15 cellular contexts compared by ENCODE assay signal in genomic region chr10:132559538-132559937, GRCh38. TPM values are rescaled to one million over a fixed set of nuclear protein-coding genes. Genes with fewer than 3 reads are reported as not detected.
DNase-seq lines count a peak whose midpoint lies in the region; ATAC-seq and TF ChIP-seq lines count a peak whose summit lies in the region.
"Had no signal": no experiment of that assay in that cellular context is flagged by ENCODE, and none has a peak within 500 bp of the region (broad histone marks: within the 10 kb centered on the region; RNA-seq: fewer than 3 reads in every experiment).

No MANE protein-coding gene starts in this region.

- peaks cover 88 to 98% (median 92%) of the 10 kb centered on the region in 11 experiments for H4K20me1 ChIP-seq in BLaER1 treated with 17β-estradiol and CSF1 and Interleukin-3, amounts not matched to agents 10 nM and 100 nM
- no peaks in the 10 kb centered on the region for H4K20me1 ChIP-seq in Karpas-422 (ENCODE audit: insufficient read depth, low read depth, low read length)

- no peak for ATAC-seq in HG03439 (IDR thresholded peaks at IDR 0.05; ENCODE audit: unreplicated experiment)
- ATAC-seq in activated CD4-positive, alpha-beta T cell treated with anti-CD3 and anti-CD28 coated beads for 36 hours = no peak
- ATAC-seq: Panc1 had no signal

- no peaks in the 10 kb centered on the region for H3K36me3 Mint-ChIP-seq in chondrocyte (ENCODE audit: low read depth)
- H3K36me3 Mint-ChIP-seq in activated CD4-positive, alpha-beta T cell treated with anti-CD3 and anti-CD28 coated beads for 36 hours (ENCODE audit: low read depth) = no peaks in the 10 kb centered on the region

- peaks cover 0 to 70% (median 5%) of the 10 kb centered on the region in 11 experiments; a peak in 11 of 22 replicates for H3K27me3 ChIP-seq in BLaER1 treated with 17β-estradiol and CSF1 and Interleukin-3, amounts not matched to agents 10 nM and 100 nM
- H3K27me3 ChIP-seq in Karpas-422 (ENCODE audit: low read length) (no peaks in the 10 kb centered on the region), neutrophil (no peaks in the 10 kb centered on the region)
- H3K27me3 ChIP-seq: SJCRH30 had no signal

- intact Hi-C loops in activated CD4-positive, alpha-beta T cell treated with anti-CD3 and anti-CD28 coated beads for 36 hours (cut with DNase I, micrococcal nuclease) = no loop called here

- H3K27ac ChIP-seq in BLaER1 treated with 17β-estradiol and CSF1 and Interleukin-3, amounts not matched to agents 10 nM and 100 nM = peak overlapping the region in 6 of 11 experiments; percentile 23 to 56 (median 36); a peak in 7 of 22 replicates
- H3K27ac ChIP-seq in Karpas-422 (ENCODE audit: low read length) (peak overlapping the region; percentile 89), neutrophil (peak overlapping the region; percentile 89)
- H3K27ac ChIP-seq: SJCRH30 had no signal

- POLR2A ChIA-PET in activated CD4-positive, alpha-beta T cell treated with anti-CD3 and anti-CD28 coated beads for 36 hours (lab: Charles Lee) = no interaction called here

- peaks cover 0 to 12% (median 0%) of the 10 kb centered on the region in 11 experiments; a peak in 2 of 22 replicates for H3K36me3 ChIP-seq in BLaER1 treated with 17β-estradiol and CSF1 and Interleukin-3, amounts not matched to agents 10 nM and 100 nM
- H3K36me3 ChIP-seq in Karpas-422 (ENCODE audit: insufficient read depth, low read length) (no peaks in the 10 kb centered on the region; the same call in 1 of the 2 replicates), neutrophil (no peaks in the 10 kb centered on the region)
- H3K36me3 ChIP-seq: SJCRH30 had no signal

- H3K4me2 ChIP-seq in BLaER1 treated with 17β-estradiol and CSF1 and Interleukin-3, amounts not matched to agents 10 nM and 100 nM = peak overlapping the region; percentile 75 to 98 (median 88); a peak in 20 of 22 replicates
- H3K4me2 ChIP-seq in Karpas-422 (ENCODE audit: low read depth, low read length, poor library complexity, severe bottlenecking) = peak overlapping the region; percentile 46

- no peak overlapping the region for H2AFZ ChIP-seq in Karpas-422 (ENCODE audit: low read length)

- CTCF ChIA-PET in activated CD4-positive, alpha-beta T cell treated with anti-CD3 and anti-CD28 coated beads for 36 hours (lab: Charles Lee) = interaction anchor here (0.7 to 1.2 kb wide), 4 partner anchors 8 to 108 kb away, joined by 3 to 4 read pairs (median 4); no protein-coding TSS in a partner anchor

- no peaks in the 10 kb centered on the region for H3K9me3 Mint-ChIP-seq in chondrocyte (ENCODE audit: low read depth)
- H3K9me3 Mint-ChIP-seq in activated CD4-positive, alpha-beta T cell treated with anti-CD3 and anti-CD28 coated beads for 36 hours (ENCODE audit: low read depth) = no peaks in the 10 kb centered on the region
- H3K9me3 Mint-ChIP-seq: CD8-positive, alpha-beta memory T cell had no signal

- H3K4me1 ChIP-seq in BLaER1 treated with 17β-estradiol and CSF1 and Interleukin-3, amounts not matched to agents 10 nM and 100 nM = peaks cover 63 to 100% (median 97%) of the 10 kb centered on the region in 10 experiments
- H3K4me1 ChIP-seq in Karpas-422 (ENCODE audit: low read length) (peaks cover 90% of the 10 kb centered on the region), neutrophil (ENCODE audit: control insufficient read depth in 1 of 2, insufficient read depth in 1 of 2, low read depth in 1 of 2, low read length in 1 of 2) (peaks cover 57 to 71% of the 10 kb centered on the region in 2 experiments)
- H3K4me1 ChIP-seq: SJCRH30 had no signal

- H3K4me1 Mint-ChIP-seq in chondrocyte (ENCODE audit: low read depth) = peaks cover 7% of the 10 kb centered on the region
- peaks cover 21% of the 10 kb centered on the region for H3K4me1 Mint-ChIP-seq in activated CD4-positive, alpha-beta T cell treated with anti-CD3 and anti-CD28 coated beads for 36 hours

- DNase-seq in Karpas-422 = no peak
- DNase-seq in chondrocyte (ENCODE audit: low spot score) = peak; percentile 22
- DNase-seq in activated CD8-positive, alpha-beta memory T cell treated with anti-CD3 and anti-CD28 coated beads, Interleukin-2, amount 50 U/mL, for 4 hours = no peak
- DNase-seq in activated CD4-positive, CD25-positive, alpha-beta regulatory T cell treated with anti-CD3 and anti-CD28 coated beads, Interleukin-2, amount 50 U/mL, for 72 hours = no peak
- no peak for DNase-seq in activated CD4-positive, alpha-beta T cell treated with anti-CD3 and anti-CD28 coated beads for 36 hours
- DNase-seq: NCI-H1417 treated with DMSO at 0.1 percent for 48 hours, NCI-H187 treated with DMSO at 0.1 percent for 48 hours, NCI-H226, NCI-H524 treated with DMSO at 0.1 percent for 48 hours, SJCRH30 had no signal

- no peak overlapping the region for H3K9ac ChIP-seq in BLaER1 treated with 17β-estradiol and CSF1 and Interleukin-3, amounts not matched to agents 10 nM and 100 nM
- peak overlapping the region; percentile 46 for H3K9ac ChIP-seq in Karpas-422 (ENCODE audit: low read length)

- no peak overlapping the region for H3K27ac Mint-ChIP-seq in chondrocyte (ENCODE audit: unreplicated experiment)
- H3K27ac Mint-ChIP-seq in activated CD4-positive, alpha-beta T cell treated with anti-CD3 and anti-CD28 coated beads for 36 hours = no peak overlapping the region

- no peaks in the 10 kb centered on the region for H3K9me2 ChIP-seq in Karpas-422 (replicated peaks; ENCODE audit: insufficient read depth, low read length)

- no peaks in the 10 kb centered on the region for H3K27me3 Mint-ChIP-seq in chondrocyte (ENCODE audit: low read depth)
- H3K27me3 Mint-ChIP-seq in activated CD4-positive, alpha-beta T cell treated with anti-CD3 and anti-CD28 coated beads for 36 hours = no peaks in the 10 kb centered on the region

- no peak for TF ChIP-seq CTCF in chondrocyte (IDR thresholded peaks at IDR 0.05)
- TF ChIP-seq CTCF in neutrophil (IDR thresholded peaks at IDR 0.05) = no peak

- no peak overlapping the region for H3K4me3 ChIP-seq in BLaER1 treated with 17β-estradiol and CSF1 and Interleukin-3, amounts not matched to agents 10 nM and 100 nM
- H3K4me3 ChIP-seq in Karpas-422 (ENCODE audit: low read length) (peak overlapping the region; percentile 23; the same call in 1 of the 2 replicates), neutrophil (ENCODE audit: low read depth in 1 of 2, low read length in 1 of 2) (peak overlapping the region; percentile 50 to 52)
- H3K4me3 ChIP-seq: SJCRH30 had no signal

- no peak overlapping the region for H3K4me3 Mint-ChIP-seq in chondrocyte (ENCODE audit: unreplicated experiment)
- no peak overlapping the region for H3K4me3 Mint-ChIP-seq in activated CD4-positive, alpha-beta T cell treated with anti-CD3 and anti-CD28 coated beads for 36 hours
- H3K4me3 Mint-ChIP-seq: CD8-positive, alpha-beta memory T cell had no signal

- H3K79me2 ChIP-seq in Karpas-422 (ENCODE audit: low read length) = no peaks in the 10 kb centered on the region

- H3K9me3 ChIP-seq in BLaER1 treated with 17β-estradiol and CSF1 and Interleukin-3, amounts not matched to agents 10 nM and 100 nM (replicated peaks in 1 of 11) = no peaks in the 10 kb centered on the region
- H3K9me3 ChIP-seq in Karpas-422 (ENCODE audit: low read length) = no peaks in the 10 kb centered on the region
- no peaks in the 10 kb centered on the region for H3K9me3 ChIP-seq in neutrophil
- H3K9me3 ChIP-seq: SJCRH30 had no signal

RNA-seq across cellular contexts. Expression of gene INPP5A, which starts 22.0 kb away (rescaled TPM):
- total RNA-seq in Karpas-422 (2014; rRNA removed; shearing (Covaris generic); ENCODE audit: low replicate concordance) = 9.1 and 11.8 TPM in 2 replicates
- total RNA-seq in chondrocyte = 29.5 to 40.6 TPM (median 40.1 TPM) in 3 replicates
- total RNA-seq in activated CD4-positive, alpha-beta T cell treated with anti-CD3 and anti-CD28 coated beads for 36 hours = 1 to 10 TPM; 8.1 to 9.3 TPM

Comparison
In these comparisons a context has a peak if more than half of its experiments do, and no peak if none do; other contexts are left out.
1. H3K27ac ChIP-seq: peak in every context shown above with its lines; median percentile 89 in Karpas-422; 89 in neutrophil; 36 in BLaER1 treated with 17β-estradiol and CSF1 and Interleukin-3, amounts not matched to agents 10 nM and 100 nM.
2. H3K4me3 ChIP-seq: peak in Karpas-422 (single experiment) and neutrophil (2 of 2); none in BLaER1 treated with 17β-estradiol and CSF1 and Interleukin-3, amounts not matched to agents 10 nM and 100 nM (0 of 10).